14 cellular contexts compared by ENCODE assay signal in genomic region chr11:125373426-125374391, GRCh38.
DNase-seq lines count a peak whose midpoint lies in the region; ATAC-seq, FAIRE-seq and TF ChIP-seq lines count a peak whose summit lies in the region.
"Had no signal": no experiment of that assay in that cellular context is flagged by ENCODE, and none has a peak within 500 bp of the region (broad histone marks: within the 10 kb centered on the region; RNA-seq: fewer than 3 reads in every experiment).

No MANE protein-coding gene starts in this region.

- no peak for TF ChIP-seq POLR2A in GM12878 (IDR thresholded peaks at IDR 0.05; ENCODE audit: low read depth, low read length)
- TF ChIP-seq POLR2A in lower leg skin (IDR thresholded peaks at IDR 0.05), result no peak

- no peak overlapping the region for H3K9ac ChIP-seq in GM12878 (ENCODE audit: control insufficient read depth, insufficient read depth, low read length)

- no peaks in the 10 kb centered on the region for H3K9me3 ChIP-seq in GM12878 (replicated peaks; ENCODE audit: control insufficient read depth, insufficient read depth, low read length)
- H3K9me3 ChIP-seq: stomach had no signal

- H2AFZ ChIP-seq in GM12878 (ENCODE audit: control insufficient read depth, low read depth, low read length), result no peak overlapping the region

- no peak overlapping the region for H3K27ac ChIP-seq in GM12878 (ENCODE audit: control insufficient read depth, insufficient read depth)
- H3K27ac ChIP-seq: stomach had no signal

- no peaks in the 10 kb centered on the region for H3K36me3 Mint-ChIP-seq in MCF 10A (ENCODE audit: insufficient read depth, unreplicated experiment)
- H3K36me3 Mint-ChIP-seq: activated naive CD4-positive, alpha-beta T cell treated with anti-CD3 and anti-CD28 coated beads, Interleukin-2, amount 50 U/mL, for 72 hours; naive B cell had no signal

- no peaks in the 10 kb centered on the region for H3K79me2 ChIP-seq in GM12878 (ENCODE audit: control insufficient read depth, insufficient read depth, low read length)

- in situ Hi-C loops in GM12878 (cut with MboI), result no loop called here

- TF ChIP-seq EP300 in GM12878 (IDR thresholded peaks at IDR 0.05; ENCODE audit: borderline replicate concordance in 1 of 2, control insufficient read depth in 1 of 2, low read depth in 2 of 2, low read length in 2 of 2), result no peak

- no peaks in the 10 kb centered on the region for H3K4me1 ChIP-seq in GM12878 (ENCODE audit: control insufficient read depth, insufficient read depth, low read length)

- POLR2A ChIA-PET in GM12878 (lab: Charles Lee) (interaction anchor here (0.5 to 7.1 kb wide), 8 partner anchors 10 to 1924 kb away, joined by 3 to 121 read pairs (median 10); no protein-coding TSS in a partner anchor), MCF 10A (lab: Yijun Ruan, JAX) (interaction anchor here (0.7 kb wide), 1 partner anchor 80 kb away, joined by 3 read pairs; no protein-coding TSS in a partner anchor)

- DNase-seq in GM12878 (ENCODE audit: low read depth, low spot score), result peak; percentile 42
- peak; percentile 54 for DNase-seq in left cardiac atrium
- peak; percentile 32 for DNase-seq in retinal pigment epithelial cell (ENCODE audit: low read depth)
- DNase-seq in MCF 10A (ENCODE audit: unreplicated experiment), result no peak
- no peak for DNase-seq in GM19239 (ENCODE audit: insufficient read length, low spot score)
- DNase-seq in lower leg skin (ENCODE audit: low spot score in 2 of 2), result no peak
- DNase-seq: activated B cell treated with CpG ODN at 0.5 μM for 24 hours; activated CD8-positive, alpha-beta memory T cell treated with anti-CD3 and anti-CD28 coated beads, Interleukin-2, amount 50 U/mL, for 4 hours; foreskin melanocyte; naive B cell; stomach had no signal

- ATAC-seq in GM21529 (IDR thresholded peaks at IDR 0.05; ENCODE audit: unreplicated experiment) (peak; percentile 64), GM12878 (peak; percentile 65), left cardiac atrium (peak; percentile 57 to 60), GM21390 (IDR thresholded peaks at IDR 0.05; ENCODE audit: unreplicated experiment) (no peak)
- ATAC-seq: activated naive CD4-positive, alpha-beta T cell treated with anti-CD3 and anti-CD28 coated beads, Interleukin-2, amount 50 U/mL, for 72 hours had no signal

- BruUV-seq in GM12878 (replicated peaks; lab: Mats Ljungman, UMichigan), result no TSS peak
- BruUV-seq in MCF 10A (replicated peaks; lab: Mats Ljungman, UMichigan), result no TSS peak

- peaks cover 59% of the 10 kb centered on the region for H3K27me3 Mint-ChIP-seq in MCF 10A (ENCODE audit: insufficient read depth, unreplicated experiment)

- H4K20me1 ChIP-seq in GM12878 (ENCODE audit: control insufficient read depth, insufficient read depth), result no peaks in the 10 kb centered on the region

- CTCF ChIA-PET in GM12878 (lab: Yijun Ruan, JAX), result interaction anchor here (0.7 to 6.5 kb wide), 19 partner anchors 10 to 283 kb away, joined by 3 to 108 read pairs (median 6); no protein-coding TSS in a partner anchor
- CTCF ChIA-PET in MCF 10A (lab: Yijun Ruan, JAX), result interaction anchor here (0.8 to 1.5 kb wide), 6 partner anchors 23 to 31 kb away, joined by 3 read pairs; no protein-coding TSS in a partner anchor

- 42% methylated on average over 13 of the region's 13 CpGs for WGBS in GM12878 (ENCODE audit: insufficient coverage, insufficient replicate concordance, low lambda C conversion rate, missing lambda C conversion rate)
- 87 to 92% methylated on average over 13 of the region's 13 CpGs for WGBS in lower leg skin, 2 donors

- H3K27me3 ChIP-seq in GM12878 (replicated peaks in 1 of 2; ENCODE audit: control insufficient read depth in 2 of 2, insufficient read depth in 2 of 2, low read length in 1 of 2), result peaks cover 1 to 2% of the 10 kb centered on the region in 2 experiments; a peak in 3 of 4 replicates

- peaks cover 12% of the 10 kb centered on the region for H3K4me1 Mint-ChIP-seq in MCF 10A (ENCODE audit: insufficient read depth, unreplicated experiment)
- H3K4me1 Mint-ChIP-seq: activated B cell treated with CpG ODN at 0.5 μM for 24 hours had no signal

- SMC1A ChIA-PET in GM12878 (lab: Charles Lee; ENCODE audit: uncharacterized antibody, unreplicated experiment), result interaction anchor here (1.3 to 6.8 kb wide), 12 partner anchors 7 to 417 kb away, joined by 3 to 250 read pairs (median 6); no protein-coding TSS in a partner anchor

- no peaks in the 10 kb centered on the region for H3K36me3 ChIP-seq in GM12878 (ENCODE audit: control insufficient read depth in 2 of 2, insufficient read depth in 2 of 2, low read length in 1 of 2)

- no peak overlapping the region for H3K4me3 ChIP-seq in GM12878
- no peak overlapping the region for H3K4me3 ChIP-seq in retinal pigment epithelial cell (ENCODE audit: low read length)
- no peak overlapping the region for H3K4me3 ChIP-seq in lower leg skin (ENCODE audit: low read depth, poor library complexity, severe bottlenecking)
- H3K4me3 ChIP-seq: stomach had no signal

- no peak overlapping the region for H3K4me3 Mint-ChIP-seq in MCF 10A (ENCODE audit: unreplicated experiment)
- H3K4me3 Mint-ChIP-seq: activated B cell treated with CpG ODN at 0.5 μM for 24 hours, naive B cell had no signal

- no peak overlapping the region for H3K27ac Mint-ChIP-seq in MCF 10A (ENCODE audit: low read depth, unreplicated experiment)
- H3K27ac Mint-ChIP-seq: activated B cell treated with CpG ODN at 0.5 μM for 24 hours; activated naive CD4-positive, alpha-beta T cell treated with anti-CD3 and anti-CD28 coated beads, Interleukin-2, amount 50 U/mL, for 72 hours had no signal

- TF ChIP-seq RAD21 in GM12878 (IDR thresholded peaks at IDR 0.05; ENCODE audit: insufficient read depth, low read depth, low read length), result no peak

- H3K4me2 ChIP-seq in GM12878 (ENCODE audit: control insufficient read depth, insufficient read depth), result no peak overlapping the region

- FAIRE-seq in GM12878 (lab: Jason Lieb, UNC), result no peak
- FAIRE-seq in GM19239 (lab: Jason Lieb, UNC), result no peak

- TF ChIP-seq CTCF in GM12878 (IDR thresholded peaks at IDR 0.05 in 2 of 3, conservative IDR thresholded peaks at IDR 0.05 in 1 of 3; ENCODE audit: control insufficient read depth in 2 of 3, extremely low read depth in 1 of 3, insufficient read depth in 1 of 3, low read depth in 3 of 3, low read length in 3 of 3) (no peak), retinal pigment epithelial cell (conservative IDR thresholded peaks at IDR 0.05; ENCODE audit: low read depth, low read length) (no peak), MCF 10A (IDR thresholded peaks at IDR 0.05; ENCODE audit: unreplicated experiment) (no peak), lower leg skin (IDR thresholded peaks at IDR 0.05) (no peak)

- H3K9me3 Mint-ChIP-seq in MCF 10A (ENCODE audit: unreplicated experiment), result no peaks in the 10 kb centered on the region
- H3K9me3 Mint-ChIP-seq: activated B cell treated with CpG ODN at 0.5 μM for 24 hours; activated naive CD4-positive, alpha-beta T cell treated with anti-CD3 and anti-CD28 coated beads, Interleukin-2, amount 50 U/mL, for 72 hours; naive B cell had no signal

- intact Hi-C loops in GM12878 (cut with micrococcal nuclease; ENCODE audit: unreplicated experiment), result loop anchor here (2.0 kb wide), 1 partner anchor 31 kb away; no protein-coding TSS in a partner anchor
- intact Hi-C loops in left cardiac atrium (cut with DNase I), result loop anchor here in 1 of 2 donors (5.0 kb wide), 1 partner anchor 34 kb away; no protein-coding TSS in a partner anchor
- intact Hi-C loops in MCF 10A (cut with micrococcal nuclease), result no loop called here
- intact Hi-C loops in lower leg skin (cut with DNase I; ENCODE audit: low total_unique reads), result no loop called here

- RAD21 ChIA-PET in GM12878 (lab: Charles Lee; ENCODE audit: unreplicated experiment), result interaction anchor here (0.8 to 7.8 kb wide), 8 partner anchors 14 to 301 kb away, joined by 3 to 343 read pairs (median 8); no protein-coding TSS in a partner anchor

TF ChIP-seq in GM12878, 131 proteins besides CTCF, POLR2A, EP300 and RAD21 (continues in another document):
- TF ChIP-seq SREBF2 (IDR thresholded peaks at IDR 0.05; ENCODE audit: low read length), result no peak
- TF ChIP-seq, protein P1, sequence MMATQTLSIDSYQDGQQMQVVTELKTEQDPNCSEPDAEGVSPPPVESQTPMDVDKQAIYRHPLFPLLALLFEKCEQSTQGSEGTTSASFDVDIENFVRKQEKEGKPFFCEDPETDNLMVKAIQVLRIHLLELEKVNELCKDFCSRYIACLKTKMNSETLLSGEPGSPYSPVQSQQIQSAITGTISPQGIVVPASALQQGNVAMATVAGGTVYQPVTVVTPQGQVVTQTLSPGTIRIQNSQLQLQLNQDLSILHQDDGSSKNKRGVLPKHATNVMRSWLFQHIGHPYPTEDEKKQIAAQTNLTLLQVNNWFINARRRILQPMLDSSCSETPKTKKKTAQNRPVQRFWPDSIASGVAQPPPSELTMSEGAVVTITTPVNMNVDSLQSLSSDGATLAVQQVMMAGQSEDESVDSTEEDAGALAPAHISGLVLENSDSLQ (IDR thresholded peaks at IDR 0.05), result peak; percentile 95
- no peak for TF ChIP-seq BCLAF1 (IDR thresholded peaks at IDR 0.05)
- TF ChIP-seq SRF (IDR thresholded peaks at IDR 0.05; ENCODE audit: low read depth in 2 of 2, low read length in 2 of 2), result no peak
- no peak for TF ChIP-seq FOS (IDR thresholded peaks at IDR 0.05; ENCODE audit: borderline replicate concordance, extremely low read depth, insufficient read length)
- no peak for TF ChIP-seq CBX5 (IDR thresholded peaks at IDR 0.05; ENCODE audit: low read depth)
- no peak for TF ChIP-seq HDAC2 (IDR thresholded peaks at IDR 0.05)

Comparison
In these comparisons a context has a peak if more than half of its experiments do, and no peak if none do; other contexts are left out.
1. DNase-seq: peak in GM12878 (single experiment), left cardiac atrium (single experiment) and retinal pigment epithelial cell (single experiment); none in MCF 10A (single experiment), GM19239 (single experiment) and lower leg skin (0 of 2).